31 cellular contexts compared by ENCODE assay signal in the genomic region with DNA sequence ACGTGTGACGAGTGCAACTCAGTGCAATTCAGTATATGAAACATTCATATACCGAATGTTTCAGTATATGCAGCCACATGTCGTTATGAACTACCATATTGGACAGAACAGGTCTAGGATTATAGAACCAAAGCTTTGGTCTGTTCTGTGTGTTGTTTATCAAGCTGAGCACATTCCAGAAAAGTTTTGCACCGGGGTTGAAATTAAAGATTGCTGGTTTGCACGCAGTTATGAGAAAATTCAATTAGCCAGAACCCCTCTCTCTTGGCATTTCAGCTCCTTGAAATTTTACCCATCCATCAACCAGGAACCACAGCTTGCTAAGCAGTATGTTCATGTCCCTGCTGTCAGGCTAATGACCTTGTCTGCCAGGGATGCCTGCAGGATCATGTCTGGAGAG. TPM values are rescaled to one million over a fixed set of nuclear protein-coding genes. Genes with fewer than 3 reads are reported as not detected.
"Had no signal": no experiment of that assay in that cellular context is flagged by ENCODE, and none has a peak within 500 bp of the region (broad histone marks: within the 10 kb centered on the region; RNA-seq: fewer than 3 reads in every experiment).

No MANE protein-coding gene starts in this region.

- H3K36me3 Mint-ChIP-seq: natural killer cell; stimulated activated memory B cell treated with anti-CD40 and anti-IgM and Interleukin-4, amounts not matched to agents 10 μg/mL and 1 μg/mL and 100 μg/mL, for 72 hours had no signal

- DNase-seq: cortex of kidney; effector memory CD8-positive, alpha-beta T cell; foreskin melanocyte; glutamatergic neuron; heart right ventricle; hippocampal formation; kidney glomerular epithelial cell; left colon; left ventricle myocardium superior; lower lobe of right lung; natural killer cell; occipital lobe; ovary; posterior cingulate gyrus; psoas muscle; right cardiac atrium; sigmoid colon; stimulated activated CD4-positive, alpha-beta T cell treated with anti-CD3 and anti-CD28 coated beads, Interleukin-2, amount 100 ng/mL, for 24 hours; stimulated activated CD4-positive, alpha-beta T cell treated with anti-CD3 and anti-CD28 coated beads, Interleukin-4, amount 100 ng/mL, for 4 hours; stimulated activated naive CD8-positive, alpha-beta T cell treated with anti-CD3 and anti-CD28 coated beads, Interleukin-15, Interleukin-2, amounts not matched to agents 100 U/mL and 50 U/mL, for 24 hours; substantia nigra; testis; upper lobe of right lung; uterus had no signal

- H3K27ac Mint-ChIP-seq: effector memory CD8-positive, alpha-beta T cell; natural killer cell; stimulated activated memory B cell treated with anti-CD40 and anti-IgM and Interleukin-4, amounts not matched to agents 10 μg/mL and 1 μg/mL and 100 μg/mL, for 72 hours had no signal

- ATAC-seq: effector memory CD8-positive, alpha-beta T cell; heart right ventricle; left colon; left ventricle myocardium superior; lower lobe of right lung; natural killer cell; psoas muscle; right cardiac atrium; stimulated activated memory B cell treated with anti-CD40 and anti-IgM and Interleukin-4, amounts not matched to agents 10 μg/mL and 1 μg/mL and 100 μg/mL, for 72 hours; stimulated activated naive CD8-positive, alpha-beta T cell treated with anti-CD3 and anti-CD28 coated beads, Interleukin-15, Interleukin-2, amounts not matched to agents 100 U/mL and 50 U/mL, for 24 hours; upper lobe of right lung had no signal

- H3K4me1 Mint-ChIP-seq: natural killer cell; stimulated activated memory B cell treated with anti-CD40 and anti-IgM and Interleukin-4, amounts not matched to agents 10 μg/mL and 1 μg/mL and 100 μg/mL, for 72 hours had no signal

- H3K4me3 Mint-ChIP-seq: effector memory CD8-positive, alpha-beta T cell; natural killer cell; stimulated activated memory B cell treated with anti-CD40 and anti-IgM and Interleukin-4, amounts not matched to agents 10 μg/mL and 1 μg/mL and 100 μg/mL, for 72 hours had no signal

- H3K9me3 Mint-ChIP-seq: effector memory CD8-positive, alpha-beta T cell; natural killer cell; stimulated activated memory B cell treated with anti-CD40 and anti-IgM and Interleukin-4, amounts not matched to agents 10 μg/mL and 1 μg/mL and 100 μg/mL, for 72 hours had no signal

RNA-seq across cellular contexts. Expression of a gene that starts 9.5 kb away (rescaled TPM):
- total RNA-seq: dermis microvascular lymphatic vessel endothelial cell, left colon, left ventricle myocardium superior, lower lobe of right lung, mesenteric fat pad, mononuclear cell, natural killer cell, occipital lobe, renal cortical epithelial cell, right cardiac atrium, sigmoid colon, skeletal muscle tissue, upper lobe of right lung, uterus had no signal

RNA-seq across cellular contexts. Expression of a gene that starts 16.9 kb away (rescaled TPM):
- total RNA-seq: dermis microvascular lymphatic vessel endothelial cell, heart right ventricle, left colon, left ventricle myocardium superior, lower lobe of right lung, mesenteric fat pad, mononuclear cell, natural killer cell, occipital lobe, ovary, psoas muscle, renal cortical epithelial cell, right cardiac atrium, sigmoid colon, skeletal muscle tissue, testis, tibial nerve, upper lobe of right lung, uterus had no signal

RNA-seq across cellular contexts. Expression of a gene that starts 23.3 kb away (rescaled TPM):
- total RNA-seq: dermis microvascular lymphatic vessel endothelial cell, heart right ventricle, left colon, left ventricle myocardium superior, lower lobe of right lung, mesenteric fat pad, mononuclear cell, natural killer cell, occipital lobe, ovary, psoas muscle, renal cortical epithelial cell, right cardiac atrium, sigmoid colon, skeletal muscle tissue, testis, tibial nerve, upper lobe of right lung, uterus had no signal

RNA-seq across cellular contexts. Expression of a gene that starts 32.1 kb away (rescaled TPM):
- total RNA-seq: dermis microvascular lymphatic vessel endothelial cell, heart right ventricle, left ventricle myocardium superior, lower lobe of right lung, mesenteric fat pad, mononuclear cell, natural killer cell, occipital lobe, ovary, psoas muscle, renal cortical epithelial cell, right cardiac atrium, skeletal muscle tissue, upper lobe of right lung, uterus had no signal

RNA-seq across cellular contexts. Expression of a gene that starts 33.3 kb away (rescaled TPM):
- total RNA-seq: dermis microvascular lymphatic vessel endothelial cell, heart right ventricle, left colon, left ventricle myocardium superior, lower lobe of right lung, mesenteric fat pad, mononuclear cell, natural killer cell, occipital lobe, ovary, psoas muscle, renal cortical epithelial cell, right cardiac atrium, sigmoid colon, skeletal muscle tissue, testis, tibial nerve, upper lobe of right lung, uterus had no signal
